12 cellular contexts compared by ENCODE assay signal in the genomic region with DNA sequence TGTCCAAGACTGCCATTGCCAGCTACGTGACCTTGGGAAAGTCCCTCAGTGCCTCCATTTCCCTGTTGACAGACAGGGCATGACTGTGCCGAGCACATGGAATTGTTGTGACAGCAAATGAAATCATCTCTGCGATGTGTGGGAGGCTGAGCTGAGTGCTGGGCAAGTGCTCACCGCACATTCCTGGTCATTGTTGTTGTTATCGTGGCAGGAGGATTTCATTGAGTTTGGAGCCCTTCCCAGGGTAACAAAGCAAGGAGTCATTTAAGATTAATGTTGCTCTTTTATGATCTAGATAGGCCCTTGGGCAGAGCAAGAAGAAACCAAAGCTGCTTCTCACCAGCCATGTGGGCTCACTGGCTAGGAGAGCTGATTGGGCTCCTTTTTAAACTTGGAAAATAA. TPM values are rescaled to one million over a fixed set of nuclear protein-coding genes. Genes with fewer than 3 reads are reported as not detected.
DNase-seq lines count a peak whose midpoint lies in the region; ATAC-seq and TF ChIP-seq lines count a peak whose summit lies in the region.
"Had no signal": no experiment of that assay in that cellular context is flagged by ENCODE, and none has a peak within 500 bp of the region (broad histone marks: within the 10 kb centered on the region; RNA-seq: fewer than 3 reads in every experiment).

No MANE protein-coding gene starts in this region.

- no peak overlapping the region for H3K4me3 Mint-ChIP-seq in T-helper 17 cell

- H3K9me3 ChIP-seq in T-helper 17 cell (ENCODE audit: control insufficient read depth, low read length, poor library complexity, severe bottlenecking) = no peaks in the 10 kb centered on the region

- no peak overlapping the region for H3K4me3 ChIP-seq in fibroblast of the aortic adventitia (ENCODE audit: low read depth, low read length)

- peak; percentile 97 for DNase-seq in Daoy (ENCODE audit: low read depth)
- DNase-seq in T-helper 17 cell = no peak
- peak; percentile 100 for DNase-seq in fibroblast of the aortic adventitia (ENCODE audit: low read depth)
- DNase-seq in pulmonary artery endothelial cell (ENCODE audit: low read depth, low spot score) = peak; percentile 85
- DNase-seq in SHP77 treated with DMSO at 0.1 percent for 48 hours (lab: John Stamatoyannopoulos, UW) = no peak
- no peak for DNase-seq in stimulated activated CD4-positive, alpha-beta T cell treated with anti-CD3 and anti-CD28 coated beads, Interleukin-1b, Interleukin-23, amount 100 ng/mL, for 48 hours
- DNase-seq in SIG-M5 (lab: John Stamatoyannopoulos, UW) = no peak
- no peak for DNase-seq in OCI-M2 (lab: John Stamatoyannopoulos, UW; ENCODE audit: unreplicated experiment)
- DNase-seq: activated naive CD4-positive, alpha-beta T cell treated with anti-CD3 and anti-CD28 coated beads, Interleukin-2, amount 50 U/mL, for 16 hours; NCI-H1930; retina; T-helper 2 cell had no signal

- ATAC-seq in T-helper 17 cell = no peak

- H3K36me3 Mint-ChIP-seq in T-helper 17 cell (ENCODE audit: low read depth) = no peaks in the 10 kb centered on the region

- peak overlapping the region; percentile 34 for H3K27ac Mint-ChIP-seq in T-helper 17 cell

- H3K27me3 Mint-ChIP-seq in T-helper 17 cell = no peaks in the 10 kb centered on the region

- H3K4me1 Mint-ChIP-seq in T-helper 17 cell = peaks cover 13% of the 10 kb centered on the region

- TF ChIP-seq CTCF in fibroblast of the aortic adventitia (IDR thresholded peaks at IDR 0.05; ENCODE audit: insufficient read depth, low read length) = no peak

RNA-seq across cellular contexts. Expression of gene ITPKB, which starts 39.6 kb away (rescaled TPM):
- total RNA-seq in Daoy (2014; rRNA removed; shearing (Covaris generic)) = 2.3 and 5.4 TPM in 2 replicates
- 100 to 1,000 TPM; 128 to 166 TPM for total RNA-seq in T-helper 17 cell
- 7.5 and 17.2 TPM in 2 replicates for total RNA-seq in fibroblast of the aortic adventitia (ENCODE audit: low replicate concordance)
- 20.4 and 34.2 TPM in 2 replicates for total RNA-seq in pulmonary artery endothelial cell

Comparison
In these comparisons a context has a peak if more than half of its experiments do, and no peak if none do; other contexts are left out.
1. DNase-seq: peak in Daoy (single experiment), fibroblast of the aortic adventitia (single experiment) and pulmonary artery endothelial cell (single experiment); none in T-helper 17 cell (0 of 3), SHP77 treated with DMSO at 0.1 percent for 48 hours (single experiment), stimulated activated CD4-positive, alpha-beta T cell treated with anti-CD3 and anti-CD28 coated beads, Interleukin-1b, Interleukin-23, amount 100 ng/mL, for 48 hours (single experiment), SIG-M5 (single experiment) and OCI-M2 (single experiment).